13 cellular contexts compared by ENCODE assay signal in the genomic region with DNA sequence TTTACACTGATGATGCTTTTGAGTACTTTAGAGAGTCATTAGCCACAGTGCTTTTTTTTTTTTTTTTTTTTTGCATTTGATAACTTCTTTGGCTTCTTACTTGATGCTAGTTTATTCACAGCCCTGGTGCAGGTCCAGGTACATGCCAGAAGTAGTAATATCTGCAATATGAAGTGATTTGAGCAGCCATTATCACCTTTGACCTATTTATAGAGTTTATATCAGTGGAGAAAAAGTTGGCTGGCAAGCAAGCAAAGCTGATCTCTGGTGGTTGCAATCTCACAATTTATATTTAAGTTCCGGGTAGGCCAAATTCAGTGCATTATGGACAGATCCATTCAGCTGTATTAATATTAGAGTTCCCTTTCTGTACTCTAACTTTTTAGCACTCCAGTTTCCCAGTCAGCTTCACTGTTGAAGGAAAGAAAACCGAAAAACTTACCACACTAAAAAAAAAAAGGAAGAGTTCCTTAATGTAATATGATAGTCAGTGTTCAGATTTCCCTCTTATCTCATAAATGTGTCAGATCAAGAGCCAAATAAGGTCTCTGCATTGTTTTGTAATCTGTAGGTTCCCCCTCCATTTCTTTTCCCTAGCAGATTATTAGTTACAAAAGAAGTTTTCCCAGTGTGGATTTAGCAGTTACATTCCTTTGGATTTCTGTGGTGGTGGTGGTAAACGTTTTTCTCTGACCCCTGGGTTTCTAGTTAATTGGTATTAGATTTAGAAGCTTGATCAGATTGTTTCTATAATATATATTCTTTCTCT.
DNase-seq lines count a peak whose midpoint lies in the region; ATAC-seq, FAIRE-seq and TF ChIP-seq lines count a peak whose summit lies in the region.
"Had no signal": no experiment of that assay in that cellular context is flagged by ENCODE, and none has a peak within 500 bp of the region (broad histone marks: within the 10 kb centered on the region; RNA-seq: fewer than 3 reads in every experiment).

No MANE protein-coding gene starts in this region.

- no peak for ATAC-seq in CD4-positive, alpha-beta T cell (ENCODE audit: poor library complexity)
- ATAC-seq in HepG2 (no peak), GM21447 (IDR thresholded peaks at IDR 0.05; ENCODE audit: unreplicated experiment) (no peak)

- no peak overlapping the region for H3K9ac ChIP-seq in HepG2 (ENCODE audit: insufficient read depth, low read depth, low read length)

- intact Hi-C loops in CD4-positive, alpha-beta T cell (cut with DNase I, micrococcal nuclease): no loop called here
- intact Hi-C loops in activated T-helper 1 cell treated with anti-CD3 and anti-CD28 coated beads, Interleukin-12 subunit alpha, Interleukin-12 subunit beta, Interleukin-2, Interleukin-4 antibody, amounts not matched to agents 30 ng/mL and 10 ng/mL and 1 ng/mL, durations not matched to agents 14 hours and 24 hours and 36 hours (cut with micrococcal nuclease): no loop called here
- intact Hi-C loops in HepG2 (cut with micrococcal nuclease; ENCODE audit: unreplicated experiment) (no loop called here), A673 (cut with micrococcal nuclease; ENCODE audit: unreplicated experiment) (no loop called here)

- no peak for TF ChIP-seq RAD21 in HepG2 (CRISPR knock-in tag; IDR thresholded peaks at IDR 0.05)

- H3K4me1 ChIP-seq in HepG2 (ENCODE audit: insufficient read depth, low read length) (no peaks in the 10 kb centered on the region), A673 (ENCODE audit: insufficient read depth, low read length, poor library complexity, severe bottlenecking) (peaks cover 8% of the 10 kb centered on the region)

- BruUV-seq in HepG2 (replicated peaks; lab: Mats Ljungman, UMichigan): no TSS peak
- no TSS peak for BruUV-seq in A673 (replicated peaks; lab: Mats Ljungman, UMichigan)

- H3K4me1 Mint-ChIP-seq in CD4-positive, alpha-beta T cell (ENCODE audit: low read depth): peaks cover 73% of the 10 kb centered on the region
- peaks cover 41% of the 10 kb centered on the region for H3K4me1 Mint-ChIP-seq in HFFc6 (ENCODE audit: low read depth)
- H3K4me1 Mint-ChIP-seq in activated T-helper 1 cell treated with anti-CD3 and anti-CD28 coated beads, Interleukin-12 subunit alpha, Interleukin-12 subunit beta, Interleukin-2, Interleukin-4 antibody, amounts not matched to agents 30 ng/mL and 10 ng/mL and 1 ng/mL, durations not matched to agents 14 hours and 24 hours and 36 hours (ENCODE audit: low read depth): peaks cover 38% of the 10 kb centered on the region

- no peak overlapping the region for H3K4me3 Mint-ChIP-seq in CD4-positive, alpha-beta T cell
- H3K4me3 Mint-ChIP-seq in HFFc6: peak overlapping the region; percentile 31; the same call in 1 of the 2 replicates
- no peak overlapping the region for H3K4me3 Mint-ChIP-seq in activated T-helper 1 cell treated with anti-CD3 and anti-CD28 coated beads, Interleukin-12 subunit alpha, Interleukin-12 subunit beta, Interleukin-2, Interleukin-4 antibody, amounts not matched to agents 30 ng/mL and 10 ng/mL and 1 ng/mL, durations not matched to agents 14 hours and 24 hours and 36 hours

- peaks cover 28% of the 10 kb centered on the region for H3K36me3 Mint-ChIP-seq in CD4-positive, alpha-beta T cell (ENCODE audit: low read depth)
- H3K36me3 Mint-ChIP-seq in HFFc6 (ENCODE audit: low read depth): peaks cover 3% of the 10 kb centered on the region
- H3K36me3 Mint-ChIP-seq in activated T-helper 1 cell treated with anti-CD3 and anti-CD28 coated beads, Interleukin-12 subunit alpha, Interleukin-12 subunit beta, Interleukin-2, Interleukin-4 antibody, amounts not matched to agents 30 ng/mL and 10 ng/mL and 1 ng/mL, durations not matched to agents 14 hours and 24 hours and 36 hours (ENCODE audit: low read depth): peaks cover 9% of the 10 kb centered on the region

- H3K9me3 ChIP-seq in CD4-positive, alpha-beta T cell (ENCODE audit: control insufficient read depth, low read length): no peaks in the 10 kb centered on the region
- H3K9me3 ChIP-seq in HepG2 (ENCODE audit: low read length) (no peaks in the 10 kb centered on the region), A673 (ENCODE audit: low read depth, low read length, poor library complexity, severe bottlenecking) (no peaks in the 10 kb centered on the region)
- H3K9me3 ChIP-seq: ovary had no signal

- in situ Hi-C loops in HepG2 (cut with HindIII; ENCODE audit: extremely low pct_ligation_motif_present, low pct_unique_long_range_greater_than_20kb): no loop called here

- no peak overlapping the region for H3K4me2 ChIP-seq in HepG2 (ENCODE audit: low read depth, low read length)

- no peak overlapping the region for H3K27ac ChIP-seq in CD4-positive, alpha-beta T cell (ENCODE audit: low read depth, low read length)
- H3K27ac ChIP-seq in HepG2 (ENCODE audit: extremely low read length, insufficient read depth, low read length): peak overlapping the region; percentile 18
- H3K27ac ChIP-seq in A673 (ENCODE audit: low read depth, low read length, poor library complexity, severe bottlenecking): no peak overlapping the region
- H3K27ac ChIP-seq: ovary had no signal

- H3K4me3 ChIP-seq in HepG2 (replicated peaks in 1 of 3; ENCODE audit: insufficient read depth in 1 of 3, low read depth in 2 of 3, low read length in 3 of 3) (no peak overlapping the region), A673 (ENCODE audit: low read depth, low read length, poor library complexity, severe bottlenecking) (no peak overlapping the region)
- H3K4me3 ChIP-seq: ovary had no signal

- TF ChIP-seq POLR2A in HepG2 (IDR thresholded peaks at IDR 0.05; ENCODE audit: insufficient read depth in 1 of 2, low read depth in 2 of 2, low read length in 2 of 2): no peak

- no peak for FAIRE-seq in HepG2 (lab: Jason Lieb, UNC)
- FAIRE-seq: H1 had no signal

- H2AFZ ChIP-seq in HepG2 (ENCODE audit: low read length): no peak overlapping the region

- no peak for DNase-seq in CD4-positive, alpha-beta T cell
- DNase-seq in HFFc6: no peak
- DNase-seq in activated T-helper 1 cell treated with anti-CD3 and anti-CD28 coated beads, Interleukin-12 subunit alpha, Interleukin-12 subunit beta, Interleukin-2, Interleukin-4 antibody, amounts not matched to agents 30 ng/mL and 10 ng/mL and 1 ng/mL, durations not matched to agents 14 hours and 24 hours and 36 hours (ENCODE audit: low spot score): no peak
- DNase-seq in HepG2 (ENCODE audit: low spot score): no peak
- DNase-seq in NCI-H2227 (lab: John Stamatoyannopoulos, UW; ENCODE audit: unreplicated experiment): no peak
- DNase-seq in A673 (ENCODE audit: low spot score): no peak
- DNase-seq in AG20443 (ENCODE audit: low spot score): no peak
- DNase-seq: activated CD4-positive, CD25-positive, alpha-beta regulatory T cell; foreskin fibroblast; ovary; stimulated activated CD4-positive, alpha-beta T cell treated with anti-CD3 and anti-CD28 coated beads, Interleukin-2, amount 100 ng/mL, for 24 hours had no signal

- no peaks in the 10 kb centered on the region for H3K27me3 ChIP-seq in CD4-positive, alpha-beta T cell (ENCODE audit: control insufficient read depth, insufficient read depth, low read length)
- no peaks in the 10 kb centered on the region for H3K27me3 ChIP-seq in HepG2 (ENCODE audit: control insufficient read depth in 1 of 2, insufficient read depth in 2 of 2, low read length in 2 of 2)
- no peaks in the 10 kb centered on the region for H3K27me3 ChIP-seq in A673 (replicated peaks; ENCODE audit: insufficient read depth, low read depth, low read length, poor library complexity)
- H3K27me3 ChIP-seq: ovary had no signal

- no peak for TF ChIP-seq EP300 in HepG2 (IDR thresholded peaks at IDR 0.05; ENCODE audit: low read depth in 2 of 2, low read length in 2 of 2)
- no peak for TF ChIP-seq EP300 in HepG2 (CRISPR knock-in tag; IDR thresholded peaks at IDR 0.05; ENCODE audit: borderline replicate concordance)

- peaks cover 67% of the 10 kb centered on the region for H3K79me2 ChIP-seq in HepG2 (ENCODE audit: insufficient read depth, low read length)

- H3K27me3 Mint-ChIP-seq in CD4-positive, alpha-beta T cell: no peaks in the 10 kb centered on the region
- no peaks in the 10 kb centered on the region for H3K27me3 Mint-ChIP-seq in HFFc6 (ENCODE audit: insufficient read depth)
- H3K27me3 Mint-ChIP-seq in activated T-helper 1 cell treated with anti-CD3 and anti-CD28 coated beads, Interleukin-12 subunit alpha, Interleukin-12 subunit beta, Interleukin-2, Interleukin-4 antibody, amounts not matched to agents 30 ng/mL and 10 ng/mL and 1 ng/mL, durations not matched to agents 14 hours and 24 hours and 36 hours (ENCODE audit: insufficient read depth): no peaks in the 10 kb centered on the region

- 0 out of 2 replicates have a peak, but pooled peaks cover 3% of the 10 kb centered on the region for H4K20me1 ChIP-seq in HepG2 (ENCODE audit: insufficient read depth, low read length)

- peak overlapping the region; percentile 5 for H3K27ac Mint-ChIP-seq in CD4-positive, alpha-beta T cell
- peak overlapping the region; percentile 43 for H3K27ac Mint-ChIP-seq in HFFc6
- H3K27ac Mint-ChIP-seq in activated T-helper 1 cell treated with anti-CD3 and anti-CD28 coated beads, Interleukin-12 subunit alpha, Interleukin-12 subunit beta, Interleukin-2, Interleukin-4 antibody, amounts not matched to agents 30 ng/mL and 10 ng/mL and 1 ng/mL, durations not matched to agents 14 hours and 24 hours and 36 hours: peak overlapping the region; percentile 2

- CTCF ChIA-PET in CD4-positive, alpha-beta T cell (lab: Charles Lee): interaction anchor here (0.7 to 2.4 kb wide), 3 partner anchors 9 to 892 kb away, joined by 3 to 18 read pairs (median 4); a partner anchor contains a TSS
- CTCF ChIA-PET in HepG2 (lab: Yijun Ruan, JAX; ENCODE audit: low intra/inter-chr PET ratio, low total read pairs) (no interaction called here), A673 (lab: Charles Lee) (interaction anchor here (1.3 kb wide), 1 partner anchor 9 kb away, joined by 5 read pairs; a partner anchor contains a TSS)

- no peak for TF ChIP-seq CTCF in CD4-positive, alpha-beta T cell (IDR thresholded peaks at IDR 0.05)
- no peak for TF ChIP-seq CTCF in HFFc6 (IDR thresholded peaks at IDR 0.05)
- no peak for TF ChIP-seq CTCF in HepG2 (CRISPR knock-in tag; IDR thresholded peaks at IDR 0.05)
- TF ChIP-seq CTCF in A673 (conservative IDR thresholded peaks at IDR 0.05; ENCODE audit: low read depth, low read length): no peak

- POLR2A ChIA-PET in CD4-positive, alpha-beta T cell (lab: Charles Lee): interaction anchor here (0.7 kb wide), 1 partner anchor 67 kb away, joined by 3 read pairs; no protein-coding TSS in a partner anchor
- POLR2A ChIA-PET in HepG2 (lab: Yijun Ruan, JAX) (interaction anchor here (1.3 kb wide), 1 partner anchor 9 kb away, joined by 3 read pairs; a partner anchor contains a TSS), A673 (lab: Charles Lee; ENCODE audit: low non-redundant PET) (interaction anchor here (0.6 kb wide), 1 partner anchor 621 kb away, joined by 3 read pairs; no protein-coding TSS in a partner anchor)

- H3K36me3 ChIP-seq in HepG2 (replicated peaks in 1 of 2; ENCODE audit: control insufficient read depth in 1 of 2, insufficient read depth in 2 of 2, low read length in 2 of 2): no peaks in the 10 kb centered on the region
- no peaks in the 10 kb centered on the region for H3K36me3 ChIP-seq in A673 (ENCODE audit: insufficient read depth, low read length, poor library complexity, severe bottlenecking)
- H3K36me3 ChIP-seq: ovary had no signal

- WGBS in HepG2 (ENCODE audit: low lambda C conversion rate): 63% methylated on average over 3 of the region's 3 CpGs

- no peaks in the 10 kb centered on the region for H3K9me3 Mint-ChIP-seq in CD4-positive, alpha-beta T cell
- no peaks in the 10 kb centered on the region for H3K9me3 Mint-ChIP-seq in HFFc6
- H3K9me3 Mint-ChIP-seq in activated T-helper 1 cell treated with anti-CD3 and anti-CD28 coated beads, Interleukin-12 subunit alpha, Interleukin-12 subunit beta, Interleukin-2, Interleukin-4 antibody, amounts not matched to agents 30 ng/mL and 10 ng/mL and 1 ng/mL, durations not matched to agents 14 hours and 24 hours and 36 hours: no peaks in the 10 kb centered on the region
